Comparison of ENCODE assay signal across 18 cellular contexts in genomic region chr2:88697361-88698026, GRCh38. TPM values are rescaled to one million over a fixed set of nuclear protein-coding genes. Genes with fewer than 3 reads are reported as not detected.
DNase-seq lines count a peak whose midpoint lies in the region; ATAC-seq and FAIRE-seq lines count a peak whose summit lies in the region.
"Had no signal": no experiment of that assay in that cellular context is flagged by ENCODE, and none has a peak within 500 bp of the region (broad histone marks: within the 10 kb centered on the region; RNA-seq: fewer than 3 reads in every experiment).

No MANE protein-coding gene starts in this region.

- H3K4me3 Mint-ChIP-seq in CD8-positive, alpha-beta memory T cell, result peak overlapping the region in 2 of 7 donors; percentile 1 to 35
- H3K4me3 Mint-ChIP-seq in activated T-helper 17 cell treated with anti-CD3 and anti-CD28 coated beads, Interleukin-2, amount 50 U/mL, for 72 hours, result peak overlapping the region; percentile 29
- H3K4me3 Mint-ChIP-seq in naive thymus-derived CD8-positive, alpha-beta T cell, result peak overlapping the region; percentile 20 to 72 (median 60)
- H3K4me3 Mint-ChIP-seq: stimulated activated naive B cell treated with anti-CD40 and anti-IgM and Interleukin-4, amounts not matched to agents 10 μg/mL and 1 μg/mL and 100 μg/mL, for 72 hours had no signal

- H3K27ac ChIP-seq in CD8-positive, alpha-beta memory T cell (ENCODE audit: low read depth, low read length), result no peak overlapping the region
- H3K27ac ChIP-seq: BLaER1 treated with 17β-estradiol and CSF1 and Interleukin-3, amounts not matched to agents 10 nM and 100 nM; esophagus muscularis mucosa; SJSA1; vagina had no signal

- CTCF ChIA-PET in CD8-positive, alpha-beta memory T cell (lab: Charles Lee), result no interaction called here

- H3K9me3 ChIP-seq in CD8-positive, alpha-beta memory T cell (ENCODE audit: low read length), result no peaks in the 10 kb centered on the region
- H3K9me3 ChIP-seq: esophagus muscularis mucosa, SJSA1, vagina had no signal

- peaks cover 42 to 60% (median 55%) of the 10 kb centered on the region in 3 donors for H3K4me1 Mint-ChIP-seq in CD8-positive, alpha-beta memory T cell
- peaks cover 23% of the 10 kb centered on the region for H3K4me1 Mint-ChIP-seq in activated T-helper 17 cell treated with anti-CD3 and anti-CD28 coated beads, Interleukin-2, amount 50 U/mL, for 72 hours
- H3K4me1 Mint-ChIP-seq in naive thymus-derived CD8-positive, alpha-beta T cell, result peaks cover 36 to 61% (median 55%) of the 10 kb centered on the region in 4 donors

- peak overlapping the region; percentile 4 to 83 (median 43) for H3K27ac Mint-ChIP-seq in CD8-positive, alpha-beta memory T cell
- peak overlapping the region; percentile 71 for H3K27ac Mint-ChIP-seq in activated T-helper 17 cell treated with anti-CD3 and anti-CD28 coated beads, Interleukin-2, amount 50 U/mL, for 72 hours
- H3K27ac Mint-ChIP-seq in naive thymus-derived CD8-positive, alpha-beta T cell, result peak overlapping the region; percentile 77 to 92 (median 86)
- H3K27ac Mint-ChIP-seq: stimulated activated naive B cell treated with anti-CD40 and anti-IgM and Interleukin-4, amounts not matched to agents 10 μg/mL and 1 μg/mL and 100 μg/mL, for 72 hours had no signal

- no peaks in the 10 kb centered on the region for H3K9me3 Mint-ChIP-seq in CD8-positive, alpha-beta memory T cell
- no peaks in the 10 kb centered on the region for H3K9me3 Mint-ChIP-seq in activated T-helper 17 cell treated with anti-CD3 and anti-CD28 coated beads, Interleukin-2, amount 50 U/mL, for 72 hours
- H3K9me3 Mint-ChIP-seq in naive thymus-derived CD8-positive, alpha-beta T cell, result no peaks in the 10 kb centered on the region
- H3K9me3 Mint-ChIP-seq: stimulated activated naive B cell treated with anti-CD40 and anti-IgM and Interleukin-4, amounts not matched to agents 10 μg/mL and 1 μg/mL and 100 μg/mL, for 72 hours had no signal

- POLR2A ChIA-PET in CD8-positive, alpha-beta memory T cell (lab: Charles Lee), result no interaction called here
- POLR2A ChIA-PET in naive thymus-derived CD8-positive, alpha-beta T cell (lab: Charles Lee), result no interaction called here

- H3K27me3 Mint-ChIP-seq in CD8-positive, alpha-beta memory T cell, result no peaks in the 10 kb centered on the region
- H3K27me3 Mint-ChIP-seq in activated T-helper 17 cell treated with anti-CD3 and anti-CD28 coated beads, Interleukin-2, amount 50 U/mL, for 72 hours, result no peaks in the 10 kb centered on the region
- H3K27me3 Mint-ChIP-seq in naive thymus-derived CD8-positive, alpha-beta T cell, result no peaks in the 10 kb centered on the region
- H3K27me3 Mint-ChIP-seq: stimulated activated naive B cell treated with anti-CD40 and anti-IgM and Interleukin-4, amounts not matched to agents 10 μg/mL and 1 μg/mL and 100 μg/mL, for 72 hours had no signal

- peaks cover 8 to 37% (median 17%) of the 10 kb centered on the region in 3 donors for H3K36me3 Mint-ChIP-seq in CD8-positive, alpha-beta memory T cell
- peaks cover 44% of the 10 kb centered on the region for H3K36me3 Mint-ChIP-seq in activated T-helper 17 cell treated with anti-CD3 and anti-CD28 coated beads, Interleukin-2, amount 50 U/mL, for 72 hours (ENCODE audit: low read depth)
- peaks cover 0 to 37% (median 23%) of the 10 kb centered on the region in 3 donors for H3K36me3 Mint-ChIP-seq in naive thymus-derived CD8-positive, alpha-beta T cell

- no peak for ATAC-seq in activated T-helper 17 cell treated with anti-CD3 and anti-CD28 coated beads, Interleukin-2, amount 50 U/mL, for 72 hours (replicated peaks)
- peak; percentile 79 to 86 for ATAC-seq in naive thymus-derived CD8-positive, alpha-beta T cell
- ATAC-seq in HG03521 (IDR thresholded peaks at IDR 0.05; ENCODE audit: unreplicated experiment) (no peak), HG02571 (IDR thresholded peaks at IDR 0.05; ENCODE audit: unreplicated experiment) (no peak)
- ATAC-seq: stimulated activated naive B cell treated with anti-CD40 and anti-IgM and Interleukin-4, amounts not matched to agents 10 μg/mL and 1 μg/mL and 100 μg/mL, for 72 hours had no signal

- peak in 1 of 5 donors; percentile 36 for DNase-seq in CD8-positive, alpha-beta memory T cell
- no peak for DNase-seq in GM19239 (ENCODE audit: insufficient read length, low spot score)
- DNase-seq in naive thymus-derived CD8-positive, alpha-beta T cell, result peak in 4 of 10 donors; percentile 12 to 59 (median 32)
- DNase-seq in HuH-7 (ENCODE audit: low spot score), result no peak
- DNase-seq: activated CD8-positive, alpha-beta memory T cell treated with anti-CD3 and anti-CD28 coated beads, Interleukin-2, amount 50 U/mL, for 4 hours; cortex of kidney; midbrain; NCI-H1417 treated with DMSO at 0.1 percent for 48 hours; NCI-H226; stimulated activated naive B cell treated with anti-CD40 and anti-IgM and Interleukin-4, amounts not matched to agents 10 μg/mL and 1 μg/mL and 100 μg/mL, for 72 hours had no signal

- peaks cover 32% of the 10 kb centered on the region for H3K4me1 ChIP-seq in CD8-positive, alpha-beta memory T cell (ENCODE audit: insufficient read depth, low read length)
- H3K4me1 ChIP-seq: SJSA1 had no signal

- peak overlapping the region; percentile 19 for H3K4me3 ChIP-seq in CD8-positive, alpha-beta memory T cell (ENCODE audit: low read length)
- H3K4me3 ChIP-seq: BLaER1 treated with 17β-estradiol and CSF1 and Interleukin-3, amounts not matched to agents 10 nM and 100 nM; esophagus muscularis mucosa; SJSA1; vagina had no signal

- peak; percentile 52 for FAIRE-seq in GM19239 (lab: Jason Lieb, UNC)
- FAIRE-seq: keratinocyte had no signal

- no peaks in the 10 kb centered on the region for H3K27me3 ChIP-seq in CD8-positive, alpha-beta memory T cell (ENCODE audit: insufficient read depth, low read length, poor library complexity, severe bottlenecking)
- H3K27me3 ChIP-seq: BLaER1 treated with 17β-estradiol and CSF1 and Interleukin-3, amounts not matched to agents 10 nM and 100 nM; esophagus muscularis mucosa; SJSA1; vagina had no signal

- peaks cover 6% of the 10 kb centered on the region for H3K36me3 ChIP-seq in CD8-positive, alpha-beta memory T cell (ENCODE audit: insufficient read depth, low read length)

RNA-seq across cellular contexts. Expression of gene RPIA, which starts 6.0 kb away (rescaled TPM):
- total RNA-seq in CD8-positive, alpha-beta memory T cell, result 10 to 100 TPM; 69.0 to 70.2 TPM
- polyA plus RNA-seq in CD8-positive, alpha-beta memory T cell, result 49.5 TPM
- total RNA-seq in activated T-helper 17 cell treated with anti-CD3 and anti-CD28 coated beads, Interleukin-2, amount 50 U/mL, for 72 hours, result 10 to 100 TPM; 24.4 to 58.8 TPM
- 10 to 100 TPM; 31.6 to 31.8 TPM for total RNA-seq in naive thymus-derived CD8-positive, alpha-beta T cell
- 10 to 100 TPM; 59.7 to 72.8 (median 64.9) TPM for polyA plus RNA-seq in naive thymus-derived CD8-positive, alpha-beta T cell

Comparison
In these comparisons a context has a peak if more than half of its experiments do, and no peak if none do; other contexts are left out.
1. ATAC-seq: peak in naive thymus-derived CD8-positive, alpha-beta T cell (2 of 2); none in activated T-helper 17 cell treated with anti-CD3 and anti-CD28 coated beads, Interleukin-2, amount 50 U/mL, for 72 hours (single experiment), HG03521 (single experiment) and HG02571 (single experiment).
2. Peak in every context shown above with its lines, with median percentiles within 50 percentile points of each other: H3K27ac Mint-ChIP-seq.